Comparison of ENCODE assay signal across 1 cellular context in genomic region chr10:3468919-3469638, GRCh38.
TF ChIP-seq lines count a peak whose summit lies in the region.

No MANE protein-coding gene starts in this region.

TF ChIP-seq in HEK293, 187 proteins besides CTCF, POLR2A, EP300 and RAD21 (continued from another document):
- TF ChIP-seq PATZ1 (tag by site-specific recombination; IDR thresholded peaks at IDR 0.05) (0 out of 2 replicates have a peak, but pooled peaks have one; percentile 11), ZNF280D (tag by site-specific recombination; IDR thresholded peaks at IDR 0.05) (no peak), SCRT2 (tag by site-specific recombination; IDR thresholded peaks at IDR 0.05) (no peak), ZBTB10 (tag by site-specific recombination; IDR thresholded peaks at IDR 0.05) (no peak)
